In genomic region chr5:59799668-59800374, GRCh38 we compare ENCODE assay signal across 8 cellular contexts.
DNase-seq lines count a peak whose midpoint lies in the region; ATAC-seq, FAIRE-seq and TF ChIP-seq lines count a peak whose summit lies in the region.

No MANE protein-coding gene starts in this region.

- H3K14ac ChIP-seq in trophoblast cell (ENCODE audit: low read length), result no peak overlapping the region

- H3K4ac ChIP-seq in trophoblast cell (ENCODE audit: low read depth, low read length), result no peak overlapping the region

- H2BK120ac ChIP-seq in trophoblast cell (ENCODE audit: insufficient read depth, low read length, poor library complexity), result no peak overlapping the region

- H3K4me1 ChIP-seq in BLaER1 (peaks cover 17% of the 10 kb centered on the region), trophoblast cell (ENCODE audit: control insufficient read depth in 1 of 2, insufficient read depth in 2 of 2, low read length in 2 of 2) (peaks cover 0 to 2% of the 10 kb centered on the region in 2 experiments)

- H3K27me3 Mint-ChIP-seq in WTC11 (ENCODE audit: low read depth) (no peaks in the 10 kb centered on the region), glutamatergic neuron (ENCODE audit: unreplicated experiment) (no peaks in the 10 kb centered on the region)

- H3K4me2 ChIP-seq in BLaER1 (peak overlapping the region; percentile 80), trophoblast cell (ENCODE audit: low read length) (no peak overlapping the region)

- H2AK5ac ChIP-seq in trophoblast cell (ENCODE audit: low read length), result no peak overlapping the region

- H3K4me3 ChIP-seq in BLaER1, result no peak overlapping the region
- no peak overlapping the region for H3K4me3 ChIP-seq in trophoblast cell (ENCODE audit: low read depth, low read length)

- H4K12ac ChIP-seq in trophoblast cell (ENCODE audit: low read depth, low read length), result no peak overlapping the region

- no peak overlapping the region for H3K23ac ChIP-seq in trophoblast cell (ENCODE audit: low read length)

- no peak overlapping the region for H4K8ac ChIP-seq in trophoblast cell (ENCODE audit: low read depth, low read length)

- H3K4me1 Mint-ChIP-seq in WTC11 (peaks cover 15% of the 10 kb centered on the region), glutamatergic neuron (ENCODE audit: low read depth, unreplicated experiment) (no peaks in the 10 kb centered on the region)

- H4K91ac ChIP-seq in trophoblast cell (ENCODE audit: low read depth, low read length), result no peak overlapping the region

- DNase-seq in GM18507 (ENCODE audit: extremely low spot score, insufficient read length, low read depth), result no peak
- peak; percentile 48 for DNase-seq in NCI-H2029 treated with DMSO at 0.1 percent for 48 hours (lab: John Stamatoyannopoulos, UW)
- no peak for DNase-seq in WTC11 (ENCODE audit: low spot score)
- no peak for DNase-seq in glutamatergic neuron
- DNase-seq in trophoblast cell, result peak; percentile 35 to 91
- DNase-seq in HPDE6-E6E7 (ENCODE audit: extremely low spot score), result no peak

- no peak overlapping the region for H3K18ac ChIP-seq in trophoblast cell (ENCODE audit: low read length)

- no peak; the same call in none of the 2 replicates for TF ChIP-seq CTCF in WTC11 (IDR thresholded peaks at IDR 0.05)
- TF ChIP-seq CTCF in glutamatergic neuron (IDR thresholded peaks at IDR 0.05; ENCODE audit: partially characterized antibody, unreplicated experiment), result peak; percentile 86

- no CpG with 5 or more reads among the region's 6 CpGs for WGBS in trophoblast cell (ENCODE audit: extremely low coverage, insufficient coverage, insufficient read length)

- no peak overlapping the region for H2BK5ac ChIP-seq in trophoblast cell (ENCODE audit: low read depth, low read length, poor library complexity)

- no peaks in the 10 kb centered on the region for H3K36me3 ChIP-seq in BLaER1
- no peaks in the 10 kb centered on the region for H3K36me3 ChIP-seq in trophoblast cell (ENCODE audit: control insufficient read depth in 1 of 2, insufficient read depth in 2 of 2, low read length in 2 of 2)

- no peak overlapping the region for H3K27ac Mint-ChIP-seq in WTC11
- no peak overlapping the region for H3K27ac Mint-ChIP-seq in glutamatergic neuron (ENCODE audit: unreplicated experiment)

- H3K79me2 ChIP-seq in trophoblast cell (ENCODE audit: control insufficient read depth, insufficient read depth, low read length, poor library complexity), result no peaks in the 10 kb centered on the region

- H3K27ac ChIP-seq in BLaER1 (no peak overlapping the region), trophoblast cell (ENCODE audit: low read depth, low read length) (no peak overlapping the region)

- ATAC-seq in HG02852 (IDR thresholded peaks at IDR 0.05; ENCODE audit: unreplicated experiment) (peak; percentile 47), WTC11 (peak; percentile 61)

- H3K4me3 Mint-ChIP-seq in WTC11 (no peak overlapping the region), glutamatergic neuron (ENCODE audit: unreplicated experiment) (no peak overlapping the region)

- H3K9me3 Mint-ChIP-seq in WTC11, result peaks cover 4% of the 10 kb centered on the region
- H3K9me3 Mint-ChIP-seq in glutamatergic neuron (ENCODE audit: unreplicated experiment), result no peaks in the 10 kb centered on the region

- CTCF ChIA-PET in WTC11 (lab: Charles Lee), result interaction anchor here (0.6 to 2.1 kb wide), 19 partner anchors 10 to 611 kb away, joined by 3 to 19 read pairs (median 5); no protein-coding TSS in a partner anchor

- H3K36me3 Mint-ChIP-seq in WTC11 (no peaks in the 10 kb centered on the region), glutamatergic neuron (ENCODE audit: unreplicated experiment) (no peaks in the 10 kb centered on the region)

- H3K27me3 ChIP-seq in BLaER1 (no peaks in the 10 kb centered on the region), trophoblast cell (ENCODE audit: insufficient read depth, low read length) (no peaks in the 10 kb centered on the region)

- FAIRE-seq in GM18507 (lab: Jason Lieb, UNC), result peak; percentile 53

- peaks cover 9% of the 10 kb centered on the region for H3K79me1 ChIP-seq in trophoblast cell (ENCODE audit: low read length)

- peak overlapping the region; percentile 8; the same call in 1 of the 2 replicates for H3K9ac ChIP-seq in BLaER1
- H3K9ac ChIP-seq in trophoblast cell (ENCODE audit: low read length), result no peak overlapping the region

- H4K20me1 ChIP-seq in BLaER1, result no peaks in the 10 kb centered on the region

- H2AFZ ChIP-seq in trophoblast cell (ENCODE audit: insufficient read depth, low read length, poor library complexity), result no peak overlapping the region

- POLR2A ChIA-PET in WTC11 (lab: Charles Lee), result interaction anchor here (1.5 kb wide), 1 partner anchor 9 kb away, joined by 3 read pairs; no protein-coding TSS in a partner anchor

- no peaks in the 10 kb centered on the region for H3K9me3 ChIP-seq in BLaER1
- no peaks in the 10 kb centered on the region for H3K9me3 ChIP-seq in trophoblast cell (ENCODE audit: insufficient read depth, low read depth, low read length)

- H2BK12ac ChIP-seq in trophoblast cell (ENCODE audit: low read length), result no peak overlapping the region

TF ChIP-seq in WTC11, 78 proteins besides CTCF, POLR2A, EP300 and RAD21 (continues in another document):
- TF ChIP-seq MXD4 (CRISPR knock-in tag; IDR thresholded peaks at IDR 0.05; ENCODE audit: borderline replicate concordance) (no peak), GTF2I (CRISPR knock-in tag; conservative IDR thresholded peaks at IDR 0.05) (no peak), ATF6 (CRISPR knock-in tag; IDR thresholded peaks at IDR 0.05) (no peak), SMAD4 (CRISPR knock-in tag; IDR thresholded peaks at IDR 0.05) (no peak), SOX15 (CRISPR knock-in tag; IDR thresholded peaks at IDR 0.05) (no peak), NFE2L1 (CRISPR knock-in tag; IDR thresholded peaks at IDR 0.05) (no peak), GRHL2 (CRISPR knock-in tag; IDR thresholded peaks at IDR 0.05; ENCODE audit: insufficient replicate concordance, severe bottlenecking) (no peak), GABPB1 (CRISPR knock-in tag; IDR thresholded peaks at IDR 0.05) (no peak), HMGA2 (CRISPR knock-in tag; IDR thresholded peaks at IDR 0.05) (no peak), FOXJ3 (CRISPR knock-in tag; IDR thresholded peaks at IDR 0.05; ENCODE audit: borderline replicate concordance) (no peak)
- TF ChIP-seq, protein P1, sequence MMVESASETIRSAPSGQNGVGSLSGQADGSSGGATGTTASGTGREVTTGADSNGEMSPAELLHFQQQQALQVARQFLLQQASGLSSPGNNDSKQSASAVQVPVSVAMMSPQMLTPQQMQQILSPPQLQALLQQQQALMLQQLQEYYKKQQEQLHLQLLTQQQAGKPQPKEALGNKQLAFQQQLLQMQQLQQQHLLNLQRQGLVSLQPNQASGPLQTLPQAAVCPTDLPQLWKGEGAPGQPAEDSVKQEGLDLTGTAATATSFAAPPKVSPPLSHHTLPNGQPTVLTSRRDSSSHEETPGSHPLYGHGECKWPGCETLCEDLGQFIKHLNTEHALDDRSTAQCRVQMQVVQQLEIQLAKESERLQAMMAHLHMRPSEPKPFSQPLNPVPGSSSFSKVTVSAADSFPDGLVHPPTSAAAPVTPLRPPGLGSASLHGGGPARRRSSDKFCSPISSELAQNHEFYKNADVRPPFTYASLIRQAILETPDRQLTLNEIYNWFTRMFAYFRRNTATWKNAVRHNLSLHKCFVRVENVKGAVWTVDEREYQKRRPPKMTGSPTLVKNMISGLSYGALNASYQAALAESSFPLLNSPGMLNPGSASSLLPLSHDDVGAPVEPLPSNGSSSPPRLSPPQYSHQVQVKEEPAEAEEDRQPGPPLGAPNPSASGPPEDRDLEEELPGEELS (CRISPR knock-in tag; IDR thresholded peaks at IDR 0.05), result no peak
- TF ChIP-seq, protein P2, sequence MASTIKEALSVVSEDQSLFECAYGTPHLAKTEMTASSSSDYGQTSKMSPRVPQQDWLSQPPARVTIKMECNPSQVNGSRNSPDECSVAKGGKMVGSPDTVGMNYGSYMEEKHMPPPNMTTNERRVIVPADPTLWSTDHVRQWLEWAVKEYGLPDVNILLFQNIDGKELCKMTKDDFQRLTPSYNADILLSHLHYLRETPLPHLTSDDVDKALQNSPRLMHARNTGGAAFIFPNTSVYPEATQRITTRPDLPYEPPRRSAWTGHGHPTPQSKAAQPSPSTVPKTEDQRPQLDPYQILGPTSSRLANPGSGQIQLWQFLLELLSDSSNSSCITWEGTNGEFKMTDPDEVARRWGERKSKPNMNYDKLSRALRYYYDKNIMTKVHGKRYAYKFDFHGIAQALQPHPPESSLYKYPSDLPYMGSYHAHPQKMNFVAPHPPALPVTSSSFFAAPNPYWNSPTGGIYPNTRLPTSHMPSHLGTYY (CRISPR knock-in tag; IDR thresholded peaks at IDR 0.05), result no peak

Comparison
In these comparisons a context has a peak if more than half of its experiments do, and no peak if none do; other contexts are left out.
1. DNase-seq: peak in NCI-H2029 treated with DMSO at 0.1 percent for 48 hours (single experiment) and trophoblast cell (2 of 2); none in GM18507 (single experiment), WTC11 (single experiment), glutamatergic neuron (single experiment) and HPDE6-E6E7 (single experiment).